8 cellular contexts compared by ENCODE assay signal in genomic region chr20:57388953-57389694, GRCh38. TPM values are rescaled to one million over a fixed set of nuclear protein-coding genes. Genes with fewer than 3 reads are reported as not detected.
DNase-seq lines count a peak whose midpoint lies in the region; ATAC-seq and TF ChIP-seq lines count a peak whose summit lies in the region.

No MANE protein-coding gene starts in this region.

- ATAC-seq in PC-3 (peak; percentile 69), heart right ventricle (peak; percentile 57 to 85 (median 72)), GM18517 (IDR thresholded peaks at IDR 0.05; ENCODE audit: unreplicated experiment) (no peak), HG03460 (IDR thresholded peaks at IDR 0.05; ENCODE audit: unreplicated experiment) (no peak)

- H3K27me3 Mint-ChIP-seq in HFFc6 (ENCODE audit: insufficient read depth): no peaks in the 10 kb centered on the region; the same call in 1 of the 2 replicates
- no peaks in the 10 kb centered on the region for H3K27me3 Mint-ChIP-seq in activated naive CD8-positive, alpha-beta T cell treated with anti-CD3 and anti-CD28 coated beads for 36 hours

- H3K9me3 ChIP-seq in PC-3 (ENCODE audit: low read length): no peaks in the 10 kb centered on the region
- H3K9me3 ChIP-seq in heart right ventricle: peaks cover 0 to 4% (median 0%) of the 10 kb centered on the region in 11 donors

- DNase-seq in DMS53 (lab: John Stamatoyannopoulos, UW): peak; percentile 95
- DNase-seq in HFFc6: no peak
- peak; percentile 89 for DNase-seq in PC-3
- DNase-seq in activated naive CD8-positive, alpha-beta T cell treated with anti-CD3 and anti-CD28 coated beads for 36 hours: peak; percentile 80
- peak; percentile 76 to 86 for DNase-seq in heart right ventricle
- peak; percentile 93 for DNase-seq in posterior vena cava (ENCODE audit: low spot score)

- peak overlapping the region; percentile 85 for H2AFZ ChIP-seq in PC-3 (ENCODE audit: low read length)

- H3K79me2 ChIP-seq in PC-3 (ENCODE audit: low read length): peaks cover 25% of the 10 kb centered on the region

- intact Hi-C loops in PC-3 (cut with micrococcal nuclease) (no loop called here), heart right ventricle (cut with DNase I) (loop anchor here in 6 of 10 donors (10.0 kb wide), 2 partner anchors 206 to 826 kb away; no protein-coding TSS in a partner anchor), posterior vena cava (cut with DNase I) (loop anchor here (10.0 kb wide), 2 partner anchors 196 to 206 kb away; no protein-coding TSS in a partner anchor)

- H3K27ac ChIP-seq in PC-3 (ENCODE audit: low read length) (0 out of 2 replicates have a peak overlapping the region, but pooled peaks have one; percentile 0), heart right ventricle (peak overlapping the region; percentile 38 to 86 (median 79))

- H3K4me2 ChIP-seq in PC-3 (ENCODE audit: low read length): peak overlapping the region; percentile 81

- no peaks in the 10 kb centered on the region for H3K4me1 Mint-ChIP-seq in HFFc6 (ENCODE audit: low read depth)
- H3K4me1 Mint-ChIP-seq in activated naive CD8-positive, alpha-beta T cell treated with anti-CD3 and anti-CD28 coated beads for 36 hours: peaks cover 23% of the 10 kb centered on the region

- no peaks in the 10 kb centered on the region for H3K36me3 Mint-ChIP-seq in HFFc6 (ENCODE audit: low read depth)
- peaks cover 22% of the 10 kb centered on the region for H3K36me3 Mint-ChIP-seq in activated naive CD8-positive, alpha-beta T cell treated with anti-CD3 and anti-CD28 coated beads for 36 hours

- POLR2A ChIA-PET in PC-3 (lab: Charles Lee; ENCODE audit: unreplicated experiment): no interaction called here

- H3K27me3 ChIP-seq in PC-3 (ENCODE audit: low read length): no peaks in the 10 kb centered on the region
- no peaks in the 10 kb centered on the region for H3K27me3 ChIP-seq in heart right ventricle

- CTCF ChIA-PET in PC-3 (lab: Charles Lee): interaction anchor here (0.6 kb wide), 2 partner anchors 59 to 110 kb away, joined by 6 to 8 read pairs; no protein-coding TSS in a partner anchor

- peaks cover 33% of the 10 kb centered on the region for H3K4me1 ChIP-seq in PC-3 (ENCODE audit: insufficient read depth, low read length)
- peaks cover 12 to 59% (median 50%) of the 10 kb centered on the region in 9 donors for H3K4me1 ChIP-seq in heart right ventricle

- no peaks in the 10 kb centered on the region for H3F3A ChIP-seq in PC-3 (ENCODE audit: low read length, unreplicated experiment)

- H3K4me3 ChIP-seq in PC-3 (ENCODE audit: low read length) (peak overlapping the region; percentile 58; the same call in 1 of the 2 replicates), heart right ventricle (peak overlapping the region; percentile 10 to 61 (median 46))

- H3K9me3 Mint-ChIP-seq in HFFc6: no peaks in the 10 kb centered on the region
- no peaks in the 10 kb centered on the region for H3K9me3 Mint-ChIP-seq in activated naive CD8-positive, alpha-beta T cell treated with anti-CD3 and anti-CD28 coated beads for 36 hours

- H3K9me2 ChIP-seq in PC-3 (replicated peaks; ENCODE audit: low read length): no peaks in the 10 kb centered on the region

- H3K27ac Mint-ChIP-seq in HFFc6: no peak overlapping the region
- H3K27ac Mint-ChIP-seq in activated naive CD8-positive, alpha-beta T cell treated with anti-CD3 and anti-CD28 coated beads for 36 hours: peak overlapping the region; percentile 99

- peaks cover 8% of the 10 kb centered on the region; the same call in 1 of the 2 replicates for H4K20me1 ChIP-seq in PC-3 (ENCODE audit: low read length)

- no TSS peak for BruUV-seq in PC-3 (replicated peaks; lab: Mats Ljungman, UMichigan)

- WGBS in heart right ventricle, 2 donors: 5 to 6% methylated on average over 51 to 57 of the region's 57 CpGs

- H3K4me3 Mint-ChIP-seq in HFFc6: peak overlapping the region; percentile 24; the same call in 1 of the 2 replicates
- H3K4me3 Mint-ChIP-seq in activated naive CD8-positive, alpha-beta T cell treated with anti-CD3 and anti-CD28 coated beads for 36 hours: peak overlapping the region; percentile 90

- peak overlapping the region; percentile 71 for H3K9ac ChIP-seq in PC-3 (ENCODE audit: low read length)

- H3K36me3 ChIP-seq in PC-3 (ENCODE audit: low read depth, low read length) (peaks cover 5% of the 10 kb centered on the region; the same call in 1 of the 2 replicates), heart right ventricle (peaks cover 0 to 16% (median 0%) of the 10 kb centered on the region in 9 donors)

- peak; percentile 41; the same call in 1 of the 2 replicates for TF ChIP-seq CTCF in HFFc6 (IDR thresholded peaks at IDR 0.05)
- peak; percentile 49; the same call in 1 of the 2 replicates for TF ChIP-seq CTCF in PC-3 (conservative IDR thresholded peaks at IDR 0.05; ENCODE audit: low read depth, low read length)
- peak in 5 of 9 donors; percentile 26 to 52 (median 46) for TF ChIP-seq CTCF in heart right ventricle (IDR thresholded peaks at IDR 0.05)

RNA-seq across cellular contexts. Expression of gene RBM38, which starts 2.1 kb away (rescaled TPM):
- 1 to 10 TPM; 3.7 to 5.7 (median 4.6) TPM for total RNA-seq in HFFc6 (2021; fragmentation: NEBNext Ultra II Directional; extraction: Animal tissue kit (Norgen Biotek cat#: 25700))
- total RNA-seq in PC-3 (2014; rRNA removed) (56.5 and 59.3 TPM in 2 replicates), heart right ventricle (100 to 1,000 TPM in 1 of 10 donors, 10 to 100 TPM in 9; 35.5 to 119 (median 50.2) TPM), posterior vena cava (10 to 100 TPM; 26.5 to 32.7 TPM)
- 100 to 1,000 TPM; 142 to 144 TPM for total RNA-seq in activated naive CD8-positive, alpha-beta T cell treated with anti-CD3 and anti-CD28 coated beads for 36 hours
- polyA plus RNA-seq in heart right ventricle: 100 to 1,000 TPM in 1 of 2 donors, 10 to 100 TPM in 1; 47.6 to 104 TPM

RNA-seq across cellular contexts. Expression of gene RAE1, which starts 38.1 kb away (rescaled TPM):
- 10 to 100 TPM; 25.1 to 31.4 (median 28.3) TPM for total RNA-seq in HFFc6 (2021; fragmentation: NEBNext Ultra II Directional; extraction: Animal tissue kit (Norgen Biotek cat#: 25700))
- total RNA-seq in PC-3 (2014; rRNA removed) (99.8 and 183 TPM in 2 replicates), heart right ventricle (10 to 100 TPM; 11.8 to 19.9 (median 15.5) TPM), posterior vena cava (10 to 100 TPM; 10.6 to 14.3 TPM)
- total RNA-seq in activated naive CD8-positive, alpha-beta T cell treated with anti-CD3 and anti-CD28 coated beads for 36 hours: 10 to 100 TPM; 59.0 to 60.0 TPM
- polyA plus RNA-seq in heart right ventricle: 10 to 100 TPM in 1 of 2 donors, 1 to 10 TPM in 1; 6.2 to 18.9 TPM

RNA-seq across cellular contexts. Expression of gene SPO11, which starts 59.5 kb away (rescaled TPM):
- not detected for total RNA-seq in HFFc6 (2021; fragmentation: NEBNext Ultra II Directional; extraction: Animal tissue kit (Norgen Biotek cat#: 25700))
- total RNA-seq in PC-3 (2014; rRNA removed): not detected in 2 replicates
- total RNA-seq in activated naive CD8-positive, alpha-beta T cell treated with anti-CD3 and anti-CD28 coated beads for 36 hours: not detected
- total RNA-seq in heart right ventricle: not detected
- not detected for polyA plus RNA-seq in heart right ventricle
- not detected for total RNA-seq in posterior vena cava

Comparison
In these comparisons a context has a peak if more than half of its experiments do, and no peak if none do; other contexts are left out.
1. ATAC-seq: peak in PC-3 (single experiment) and heart right ventricle (8 of 8); none in GM18517 (single experiment) and HG03460 (single experiment).
2. Peak in every context shown above with its lines, with median percentiles within 50 percentile points of each other: CTCF ChIP-seq.